ENCODE assay signal across 21 cellular contexts in the genomic region with DNA sequence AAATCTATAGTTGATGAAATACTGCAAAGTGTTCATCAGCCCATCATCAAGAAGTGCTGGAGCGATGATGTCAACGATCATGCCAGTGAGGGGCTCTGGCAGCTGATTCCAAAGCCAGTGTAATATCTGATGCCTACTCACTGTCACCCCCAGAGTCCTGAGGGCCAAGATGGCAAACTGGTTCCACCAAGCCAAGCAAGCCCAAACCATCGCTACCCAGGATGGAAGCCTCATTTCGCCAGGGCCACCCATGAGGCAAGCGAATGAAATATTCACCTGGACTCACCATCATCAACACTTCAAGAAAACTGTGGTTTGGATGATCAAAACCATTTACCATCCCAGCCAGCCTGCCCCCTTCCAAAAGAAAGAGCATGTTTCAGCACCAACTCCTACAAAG.
DNase-seq lines count a peak whose midpoint lies in the region; FAIRE-seq and TF ChIP-seq lines count a peak whose summit lies in the region.
"Had no signal": no experiment of that assay in that cellular context is flagged by ENCODE, and none has a peak within 500 bp of the region (broad histone marks: within the 10 kb centered on the region; RNA-seq: fewer than 3 reads in every experiment).

No MANE protein-coding gene starts in this region.

- peak; percentile 23 for FAIRE-seq in urothelium cell line (lab: Jason Lieb, UNC)
- FAIRE-seq: A204.1, D721Med, GM12891, GM18507 had no signal

- no peaks in the 10 kb centered on the region for H3K36me3 ChIP-seq in right atrium auricular region
- H3K36me3 ChIP-seq: BLaER1 had no signal

- intact Hi-C loops in cardiac septum (cut with DNase I) = no loop called here
- intact Hi-C loops in posterior vena cava (cut with DNase I) = no loop called here

- no peak for TF ChIP-seq CTCF in right atrium auricular region (IDR thresholded peaks at IDR 0.05)

- H3K4me3 Mint-ChIP-seq in T-helper 2 cell treated with Interferon-gamma antibody and Interleukin-4, amounts not matched to agents 5 μg/mL and 100 μg/mL, for 36 hours = no peak overlapping the region
- H3K4me3 Mint-ChIP-seq: B cell; CD4-positive, alpha-beta T cell; CD8-positive, alpha-beta memory T cell; H9 had no signal

- H3K4me1 Mint-ChIP-seq in T-helper 2 cell treated with Interferon-gamma antibody and Interleukin-4, amounts not matched to agents 5 μg/mL and 100 μg/mL, for 36 hours (ENCODE audit: low read depth) = no peaks in the 10 kb centered on the region
- H3K4me1 Mint-ChIP-seq: B cell; CD8-positive, alpha-beta memory T cell; H9 had no signal

- no peak overlapping the region for H3K27ac ChIP-seq in right atrium auricular region
- H3K27ac ChIP-seq: 22Rv1, BLaER1 had no signal

- H3K27me3 ChIP-seq in right atrium auricular region = no peaks in the 10 kb centered on the region
- H3K27me3 ChIP-seq: BLaER1 had no signal

- H3K4me3 ChIP-seq in right atrium auricular region = no peak overlapping the region
- H3K4me3 ChIP-seq: BLaER1 had no signal

- H3K9me3 ChIP-seq in right atrium auricular region = no peaks in the 10 kb centered on the region
- H3K9me3 ChIP-seq: BLaER1 had no signal

- H3K36me3 Mint-ChIP-seq in T-helper 2 cell treated with Interferon-gamma antibody and Interleukin-4, amounts not matched to agents 5 μg/mL and 100 μg/mL, for 36 hours (ENCODE audit: low read depth) = no peaks in the 10 kb centered on the region
- H3K36me3 Mint-ChIP-seq: CD14-positive monocyte; CD8-positive, alpha-beta memory T cell had no signal

- H3K27ac Mint-ChIP-seq in T-helper 2 cell treated with Interferon-gamma antibody and Interleukin-4, amounts not matched to agents 5 μg/mL and 100 μg/mL, for 36 hours = no peak overlapping the region
- H3K27ac Mint-ChIP-seq: B cell; CD14-positive monocyte; CD4-positive, alpha-beta T cell; CD8-positive, alpha-beta memory T cell; H9 had no signal

- H3K9me3 Mint-ChIP-seq in T-helper 2 cell treated with Interferon-gamma antibody and Interleukin-4, amounts not matched to agents 5 μg/mL and 100 μg/mL, for 36 hours = no peaks in the 10 kb centered on the region
- H3K9me3 Mint-ChIP-seq: CD4-positive, alpha-beta T cell; CD8-positive, alpha-beta memory T cell; H9 had no signal

- H3K4me1 ChIP-seq in right atrium auricular region = no peaks in the 10 kb centered on the region

- peaks cover 34% of the 10 kb centered on the region for H3K27me3 Mint-ChIP-seq in T-helper 2 cell treated with Interferon-gamma antibody and Interleukin-4, amounts not matched to agents 5 μg/mL and 100 μg/mL, for 36 hours (ENCODE audit: low read depth)

- DNase-seq in cardiac septum (ENCODE audit: low spot score) = peak; percentile 39
- DNase-seq in right atrium auricular region (ENCODE audit: low spot score) = no peak
- peak; percentile 40 for DNase-seq in posterior vena cava (ENCODE audit: low spot score)
- no peak for DNase-seq in urothelium cell line (ENCODE audit: low spot score)
- DNase-seq in GF-D8 (lab: John Stamatoyannopoulos, UW) = no peak
- DNase-seq in T-helper 2 cell treated with Interferon-gamma antibody and Interleukin-4, amounts not matched to agents 5 μg/mL and 100 μg/mL, for 36 hours (ENCODE audit: low spot score) = no peak
- DNase-seq: CD4-positive, alpha-beta T cell; CD8-positive, alpha-beta memory T cell; DMS 273 treated with DMSO at 0.1 percent for 48 hours; DMS79; EL; GDM1; H9 had no signal

Comparison
In these comparisons a context has a peak if more than half of its experiments do, and no peak if none do; other contexts are left out.
1. DNase-seq: peak in cardiac septum (single experiment) and posterior vena cava (single experiment); none in right atrium auricular region (single experiment), urothelium cell line (single experiment), GF-D8 (single experiment) and T-helper 2 cell treated with Interferon-gamma antibody and Interleukin-4, amounts not matched to agents 5 μg/mL and 100 μg/mL, for 36 hours (single experiment).